16 cellular contexts compared by ENCODE assay signal in genomic region chr17:4743216-4743615, GRCh38. TPM values are rescaled to one million over a fixed set of nuclear protein-coding genes. Genes with fewer than 3 reads are reported as not detected.
DNase-seq lines count a peak whose midpoint lies in the region; ATAC-seq lines count a peak whose summit lies in the region.
"Had no signal": no experiment of that assay in that cellular context is flagged by ENCODE, and none has a peak within 500 bp of the region (broad histone marks: within the 10 kb centered on the region; RNA-seq: fewer than 3 reads in every experiment).

No MANE protein-coding gene starts in this region.

- H3K27ac ChIP-seq in BLaER1 treated with 17β-estradiol and CSF1 and Interleukin-3, amounts not matched to agents 10 nM and 100 nM, result no peak overlapping the region
- H3K27ac ChIP-seq in neuronal stem cell (replicated peaks; ENCODE audit: low read length), result no peak overlapping the region
- H3K27ac ChIP-seq: GM23248 had no signal

- no peaks in the 10 kb centered on the region for H3K9me3 ChIP-seq in BLaER1 treated with 17β-estradiol and CSF1 and Interleukin-3, amounts not matched to agents 10 nM and 100 nM (replicated peaks in 1 of 11)
- peaks cover 0 to 4% of the 10 kb centered on the region in 2 donors for H3K9me3 ChIP-seq in neuronal stem cell (replicated peaks in 1 of 2; ENCODE audit: control insufficient read depth in 2 of 2, insufficient read depth in 1 of 2, low read depth in 1 of 2, low read length in 2 of 2)
- H3K9me3 ChIP-seq: Caco-2 had no signal

- no peak overlapping the region for H2BK15ac ChIP-seq in neuronal stem cell (ENCODE audit: low read length)

- H3K36me3 Mint-ChIP-seq in dendritic cell treated with granulocyte-macrophage colony-stimulating factor and Interleukin-4, amounts not matched to agents 40 ng/mL and 50 ng/mL, for 4 days (ENCODE audit: low read depth), result peaks cover 16% of the 10 kb centered on the region
- H3K36me3 Mint-ChIP-seq: CD4-positive, CD25-positive, alpha-beta regulatory T cell had no signal

- intact Hi-C loops in dendritic cell treated with granulocyte-macrophage colony-stimulating factor and Interleukin-4, amounts not matched to agents 40 ng/mL and 50 ng/mL, for 4 days (cut with micrococcal nuclease), result no loop called here

- no peak for ATAC-seq in HG02970 (IDR thresholded peaks at IDR 0.05; ENCODE audit: low FRiP score, unreplicated experiment)
- ATAC-seq: CD8-positive, alpha-beta T cell; HCT116 had no signal

- H3K36me3 ChIP-seq in BLaER1 treated with 17β-estradiol and CSF1 and Interleukin-3, amounts not matched to agents 10 nM and 100 nM, result peaks cover 0 to 3% (median 0%) of the 10 kb centered on the region in 11 experiments; a peak in 3 of 22 replicates
- no peaks in the 10 kb centered on the region for H3K36me3 ChIP-seq in neuronal stem cell (replicated peaks in 1 of 2; ENCODE audit: control insufficient read depth in 2 of 2, insufficient read depth in 2 of 2, low read length in 2 of 2)

- H2BK12ac ChIP-seq in neuronal stem cell (ENCODE audit: low read length), result no peak overlapping the region

- H3K4ac ChIP-seq in neuronal stem cell (ENCODE audit: low read length), result no peak overlapping the region

- H3K14ac ChIP-seq in neuronal stem cell (ENCODE audit: low read length), result no peak overlapping the region

- peaks cover 0 to 19% (median 0%) of the 10 kb centered on the region in 11 experiments; a peak in 8 of 22 replicates for H4K20me1 ChIP-seq in BLaER1 treated with 17β-estradiol and CSF1 and Interleukin-3, amounts not matched to agents 10 nM and 100 nM

- H3K27me3 Mint-ChIP-seq in dendritic cell treated with granulocyte-macrophage colony-stimulating factor and Interleukin-4, amounts not matched to agents 40 ng/mL and 50 ng/mL, for 4 days, result peaks cover 45% of the 10 kb centered on the region

- peaks cover 51% of the 10 kb centered on the region for H3K4me1 Mint-ChIP-seq in dendritic cell treated with granulocyte-macrophage colony-stimulating factor and Interleukin-4, amounts not matched to agents 40 ng/mL and 50 ng/mL, for 4 days (ENCODE audit: low read depth)

- no peak for DNase-seq in neuronal stem cell (ENCODE audit: low spot score)
- no peak for DNase-seq in activated naive CD4-positive, alpha-beta T cell treated with Interleukin-2 at 50 U/mL for 16 hours
- DNase-seq in activated T-cell treated with anti-CD3 and anti-CD28 coated beads for 4 hours, result no peak
- DNase-seq: C1 segment of cervical spinal cord; Caco-2; CD4-positive, CD25-positive, alpha-beta regulatory T cell; CD8-positive, alpha-beta T cell; DMS153; DND-41; GM23248; H9 had no signal

- peak overlapping the region; percentile 68 for H3K27ac Mint-ChIP-seq in dendritic cell treated with granulocyte-macrophage colony-stimulating factor and Interleukin-4, amounts not matched to agents 40 ng/mL and 50 ng/mL, for 4 days
- H3K27ac Mint-ChIP-seq: CD4-positive, CD25-positive, alpha-beta regulatory T cell; CD8-positive, alpha-beta T cell; H9 had no signal

- no peak overlapping the region for H2BK120ac ChIP-seq in neuronal stem cell (ENCODE audit: low read depth, low read length)

- no peak overlapping the region for H4K8ac ChIP-seq in neuronal stem cell (ENCODE audit: low read depth, low read length)

- H2AK5ac ChIP-seq in neuronal stem cell (ENCODE audit: low read depth, low read length), result peak overlapping the region; percentile 37

- H3K4me2 ChIP-seq in BLaER1 treated with 17β-estradiol and CSF1 and Interleukin-3, amounts not matched to agents 10 nM and 100 nM, result peak overlapping the region in 10 of 11 experiments; percentile 15 to 76 (median 50); a peak in 15 of 22 replicates
- H3K4me2 ChIP-seq in neuronal stem cell (ENCODE audit: insufficient read depth, low read length, poor library complexity, severe bottlenecking), result no peak overlapping the region

- H3K9me3 Mint-ChIP-seq in dendritic cell treated with granulocyte-macrophage colony-stimulating factor and Interleukin-4, amounts not matched to agents 40 ng/mL and 50 ng/mL, for 4 days, result no peaks in the 10 kb centered on the region
- H3K9me3 Mint-ChIP-seq: CD4-positive, CD25-positive, alpha-beta regulatory T cell; CD8-positive, alpha-beta T cell; H9 had no signal

- H3K79me1 ChIP-seq in neuronal stem cell (ENCODE audit: low read depth, low read length), result peaks cover 2% of the 10 kb centered on the region

- H3K18ac ChIP-seq in neuronal stem cell (ENCODE audit: low read length), result no peak overlapping the region

- H3K9ac ChIP-seq in BLaER1 treated with 17β-estradiol and CSF1 and Interleukin-3, amounts not matched to agents 10 nM and 100 nM, result no peak overlapping the region
- no peak overlapping the region for H3K9ac ChIP-seq in neuronal stem cell (ENCODE audit: low read depth, low read length, poor library complexity)
- H3K9ac ChIP-seq: GM23248 had no signal

- H3K23ac ChIP-seq in neuronal stem cell (ENCODE audit: low read depth, low read length, poor library complexity), result no peak overlapping the region

- peaks cover 51 to 70% (median 59%) of the 10 kb centered on the region in 10 experiments for H3K4me1 ChIP-seq in BLaER1 treated with 17β-estradiol and CSF1 and Interleukin-3, amounts not matched to agents 10 nM and 100 nM
- peaks cover 5 to 7% of the 10 kb centered on the region in 2 donors for H3K4me1 ChIP-seq in neuronal stem cell (ENCODE audit: control insufficient read depth in 2 of 2, insufficient read depth in 1 of 2, low read depth in 1 of 2, low read length in 2 of 2)
- H3K4me1 ChIP-seq: Caco-2 had no signal

- no peak overlapping the region for H3K4me3 ChIP-seq in BLaER1 treated with 17β-estradiol and CSF1 and Interleukin-3, amounts not matched to agents 10 nM and 100 nM
- no peak overlapping the region for H3K4me3 ChIP-seq in neuronal stem cell (ENCODE audit: low read length in 2 of 2)
- H3K4me3 ChIP-seq: GM23248 had no signal

- WGBS in neuronal stem cell (ENCODE audit: extremely low coverage in 2 of 2, insufficient read length in 2 of 2, insufficient replicate concordance in 1 of 2), 2 donors, result no CpG with 5 or more reads among the region's 8 CpGs

- H3K27me3 ChIP-seq in BLaER1 treated with 17β-estradiol and CSF1 and Interleukin-3, amounts not matched to agents 10 nM and 100 nM, result peaks cover 36 to 51% (median 46%) of the 10 kb centered on the region in 11 experiments
- H3K27me3 ChIP-seq in neuronal stem cell (ENCODE audit: control insufficient read depth in 3 of 3, insufficient read depth in 3 of 3, low read depth in 1 of 3, low read length in 3 of 3), result peaks cover 21 to 89% (median 66%) of the 10 kb centered on the region in 3 experiments

- H2AFZ ChIP-seq in neuronal stem cell (ENCODE audit: low read length), result no peak overlapping the region
- H2AFZ ChIP-seq: GM23248 had no signal

- H3K4me3 Mint-ChIP-seq in dendritic cell treated with granulocyte-macrophage colony-stimulating factor and Interleukin-4, amounts not matched to agents 40 ng/mL and 50 ng/mL, for 4 days, result no peak overlapping the region
- H3K4me3 Mint-ChIP-seq: CD8-positive, alpha-beta T cell had no signal

- H2BK5ac ChIP-seq in neuronal stem cell (ENCODE audit: low read length), result no peak overlapping the region

- no peak overlapping the region for H4K91ac ChIP-seq in neuronal stem cell (ENCODE audit: low read depth, low read length, poor library complexity)

RNA-seq across cellular contexts. Expression of gene CXCL16, which starts 3.5 kb away (rescaled TPM):
- polyA plus RNA-seq in neuronal stem cell (2013, experiment 1 of 2), result 0.20 TPM
- 0.24 TPM for polyA plus RNA-seq in neuronal stem cell (2013, experiment 2 of 2)

RNA-seq across cellular contexts. Expression of gene ZMYND15, which starts 3.6 kb away (rescaled TPM):
- polyA plus RNA-seq in neuronal stem cell (2013, experiment 1 of 2), result 0.17 TPM
- polyA plus RNA-seq in neuronal stem cell (2013, experiment 2 of 2), result 0.14 TPM
- polyA plus RNA-seq: CD4-positive, CD25-positive, alpha-beta regulatory T cell had no signal

RNA-seq across cellular contexts. Expression of gene MED11, which starts 12.0 kb away (rescaled TPM):
- polyA plus RNA-seq in neuronal stem cell (2013, experiment 1 of 2), result 25.0 TPM
- polyA plus RNA-seq in neuronal stem cell (2013, experiment 2 of 2), result 26.3 TPM

RNA-seq across cellular contexts. Expression of gene TM4SF5, which starts 28.5 kb away (rescaled TPM):
- polyA plus RNA-seq in neuronal stem cell (2013, experiment 1 of 2), result not detected
- polyA plus RNA-seq in neuronal stem cell (2013, experiment 2 of 2), result not detected
- polyA plus RNA-seq: CD4-positive, CD25-positive, alpha-beta regulatory T cell; GM23248; H1 had no signal

RNA-seq across cellular contexts. Expression of gene ARRB2, which starts 32.8 kb away (rescaled TPM):
- polyA plus RNA-seq in neuronal stem cell (2013, experiment 1 of 2), result 76.8 TPM
- polyA plus RNA-seq in neuronal stem cell (2013, experiment 2 of 2), result 75.4 TPM
